21 cellular contexts compared by ENCODE assay signal in the genomic region with DNA sequence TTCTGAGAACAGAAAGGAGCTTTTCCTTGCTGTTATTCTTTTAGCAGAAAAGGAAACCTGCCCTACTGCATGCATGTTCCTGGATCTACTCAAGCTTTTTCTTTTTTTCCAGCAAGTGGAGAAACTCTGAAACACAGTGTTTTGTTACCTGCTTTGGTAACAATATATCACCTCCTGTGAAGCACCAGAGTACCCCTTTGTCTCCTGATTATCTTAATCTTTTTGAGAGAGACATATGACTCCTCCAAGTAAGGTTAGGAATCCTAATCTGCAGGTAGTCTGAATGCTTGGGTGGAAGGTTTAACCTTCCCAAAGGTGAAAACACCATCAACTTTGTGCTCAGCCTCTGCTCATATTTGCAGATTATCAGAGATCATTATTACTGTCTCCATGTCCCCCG.
A peak's percentile ranks its signal among the peaks of the same experiment; 100 is the strongest.
DNase-seq lines count a peak whose midpoint lies in the region; ATAC-seq, FAIRE-seq and TF ChIP-seq lines count a peak whose summit lies in the region.
"Had no signal": no experiment of that assay in that cellular context is flagged by ENCODE, and none has a peak within 500 bp of the region (broad histone marks: within the 10 kb centered on the region; RNA-seq: fewer than 3 reads in every experiment).

No MANE protein-coding gene starts in this region.

- FAIRE-seq in HepG2 (lab: Jason Lieb, UNC) (no peak), RCC 7860 (lab: Jason Lieb, UNC) (no peak)
- FAIRE-seq: frontal cortex, HTR-8/SVneo had no signal

- no peaks in the 10 kb centered on the region for H3K36me3 Mint-ChIP-seq in memory B cell

- H3K27ac Mint-ChIP-seq in memory B cell, result peak overlapping the region; percentile 33
- H3K27ac Mint-ChIP-seq: activated naive CD8-positive, alpha-beta T cell treated with anti-CD3 and anti-CD28 coated beads, Interleukin-2, amount 10 ng/mL, durations not matched to agents 7 days and 5 days; activated T-helper 1 cell treated with anti-CD3 and anti-CD28 coated beads, Interleukin-12 subunit alpha, Interleukin-12 subunit beta, Interleukin-2, Interleukin-4 antibody, amounts not matched to agents 30 ng/mL and 10 ng/mL and 1 ng/mL, durations not matched to agents 14 hours and 24 hours and 36 hours had no signal

- peak overlapping the region; percentile 11 to 23; a peak in 2 of 4 replicates for H4K8ac ChIP-seq in IMR-90 (ENCODE audit: low read depth in 2 of 2, low read length in 2 of 2)

- peaks cover 11 to 41% of the 10 kb centered on the region in 2 experiments; a peak in 3 of 4 replicates for H3K79me1 ChIP-seq in IMR-90 (ENCODE audit: low read depth in 1 of 2, low read length in 2 of 2)

- H2AFZ ChIP-seq in IMR-90 (replicated peaks; ENCODE audit: low read length, poor library complexity), result no peak overlapping the region
- no peak overlapping the region for H2AFZ ChIP-seq in mammary epithelial cell (ENCODE audit: low read depth, low read length)
- no peak overlapping the region for H2AFZ ChIP-seq in HepG2 (ENCODE audit: low read length)

- peaks cover 16% of the 10 kb centered on the region for H3K9me1 ChIP-seq in IMR-90 (ENCODE audit: insufficient read depth, low read length)

- TF ChIP-seq CTCF in IMR-90 (conservative IDR thresholded peaks at IDR 0.05; ENCODE audit: low read depth, low read length), result no peak
- TF ChIP-seq CTCF in mammary epithelial cell (conservative IDR thresholded peaks at IDR 0.05 in 1 of 2, IDR thresholded peaks at IDR 0.05 in 1 of 2; ENCODE audit: extremely low read depth in 1 of 2, insufficient read depth in 1 of 2, low read depth in 1 of 2, low read length in 2 of 2), result no peak
- TF ChIP-seq CTCF in thyroid gland (IDR thresholded peaks at IDR 0.05), result no peak
- no peak for TF ChIP-seq CTCF in HepG2 (CRISPR knock-in tag; IDR thresholded peaks at IDR 0.05)

- H3K4me1 ChIP-seq in IMR-90 (ENCODE audit: control insufficient read depth, insufficient read depth, low read length), result peaks cover 12% of the 10 kb centered on the region
- H3K4me1 ChIP-seq in mammary epithelial cell (ENCODE audit: insufficient read depth, low read length), result peaks cover 28% of the 10 kb centered on the region
- H3K4me1 ChIP-seq in thyroid gland, result peaks cover 19 to 24% of the 10 kb centered on the region in 2 donors
- no peaks in the 10 kb centered on the region for H3K4me1 ChIP-seq in HepG2 (ENCODE audit: insufficient read depth, low read length)

- peak overlapping the region; percentile 13 for H3K4me2 ChIP-seq in IMR-90 (ENCODE audit: low read depth, low read length)
- H3K4me2 ChIP-seq in mammary epithelial cell (ENCODE audit: insufficient read depth, low read depth, low read length), result peak overlapping the region; percentile 53
- no peak overlapping the region for H3K4me2 ChIP-seq in HepG2 (ENCODE audit: low read depth, low read length)

- no peaks in the 10 kb centered on the region for H3K27me3 Mint-ChIP-seq in memory B cell
- H3K27me3 Mint-ChIP-seq: activated naive CD8-positive, alpha-beta T cell treated with anti-CD3 and anti-CD28 coated beads, Interleukin-2, amount 10 ng/mL, durations not matched to agents 7 days and 5 days; stimulated activated naive CD8-positive, alpha-beta T cell treated with anti-CD3 and anti-CD28 coated beads, Interleukin-15, amount 100 ng/mL, for 72 hours had no signal

- TF ChIP-seq POLR2A in IMR-90 (IDR thresholded peaks at IDR 0.05; ENCODE audit: low read depth, low read length) (no peak), thyroid gland (IDR thresholded peaks at IDR 0.05) (no peak), HepG2 (IDR thresholded peaks at IDR 0.05; ENCODE audit: insufficient read depth in 1 of 2, low read depth in 2 of 2, low read length in 2 of 2) (no peak)

- H3K27me3 ChIP-seq in IMR-90 (ENCODE audit: control insufficient read depth, insufficient read depth, low read length) (no peaks in the 10 kb centered on the region), mammary epithelial cell (ENCODE audit: insufficient read depth, low read length) (no peaks in the 10 kb centered on the region), thyroid gland (no peaks in the 10 kb centered on the region), HepG2 (ENCODE audit: control insufficient read depth in 1 of 2, insufficient read depth in 2 of 2, low read length in 2 of 2) (no peaks in the 10 kb centered on the region)
- H3K27me3 ChIP-seq: brain microvascular endothelial cell, upper lobe of left lung had no signal

- peak overlapping the region; percentile 91 for H3K14ac ChIP-seq in IMR-90 (replicated peaks; ENCODE audit: low read depth, low read length)

- H4K20me1 ChIP-seq in IMR-90 (ENCODE audit: insufficient read depth, low read length) (peaks cover 22% of the 10 kb centered on the region; the same call in 1 of the 2 replicates), mammary epithelial cell (ENCODE audit: insufficient read depth, low read length) (no peaks in the 10 kb centered on the region), HepG2 (ENCODE audit: insufficient read depth, low read length) (no peaks in the 10 kb centered on the region)

- H2AK5ac ChIP-seq in IMR-90 (ENCODE audit: low read depth, low read length), result peak overlapping the region; percentile 89

- in situ Hi-C loops in IMR-90 (cut with MboI; ENCODE audit: low sequenced_read_pairs), result no loop called here
- in situ Hi-C loops in mammary epithelial cell (cut with MboI; ENCODE audit: low sequenced_read_pairs in 2 of 2), result no loop called here
- in situ Hi-C loops in HepG2 (cut with HindIII; ENCODE audit: extremely low pct_ligation_motif_present, low pct_unique_long_range_greater_than_20kb), result no loop called here

- H3K27ac ChIP-seq in IMR-90 (ENCODE audit: insufficient read depth, low read length), result peak overlapping the region; percentile 31; the same call in 1 of the 2 replicates
- peak overlapping the region; percentile 30 for H3K27ac ChIP-seq in mammary epithelial cell (ENCODE audit: insufficient read depth, low read depth, low read length)
- H3K27ac ChIP-seq in thyroid gland, result peak overlapping the region; percentile 64 to 83 (median 78)
- no peak overlapping the region for H3K27ac ChIP-seq in HepG2 (ENCODE audit: extremely low read length, insufficient read depth, low read length)
- H3K27ac ChIP-seq: brain microvascular endothelial cell, coronary artery, upper lobe of left lung had no signal

- H3K9ac ChIP-seq in IMR-90 (ENCODE audit: low read depth, low read length) (peak overlapping the region; percentile 20; the same call in 1 of the 2 replicates), mammary epithelial cell (ENCODE audit: insufficient read depth, low read length) (no peak overlapping the region), HepG2 (ENCODE audit: insufficient read depth, low read depth, low read length) (no peak overlapping the region)

- H3K4me3 Mint-ChIP-seq in memory B cell, result no peak overlapping the region
- H3K4me3 Mint-ChIP-seq: activated naive CD8-positive, alpha-beta T cell treated with anti-CD3 and anti-CD28 coated beads, Interleukin-2, amount 10 ng/mL, durations not matched to agents 7 days and 5 days; activated T-helper 1 cell treated with anti-CD3 and anti-CD28 coated beads, Interleukin-12 subunit alpha, Interleukin-12 subunit beta, Interleukin-2, Interleukin-4 antibody, amounts not matched to agents 30 ng/mL and 10 ng/mL and 1 ng/mL, durations not matched to agents 14 hours and 24 hours and 36 hours; neural crest cell; stimulated activated naive CD8-positive, alpha-beta T cell treated with anti-CD3 and anti-CD28 coated beads, Interleukin-15, amount 100 ng/mL, for 72 hours had no signal

- ATAC-seq in IMR-90 (ENCODE audit: low read depth), result no peak
- no peak for ATAC-seq in memory B cell (ENCODE audit: low read depth)
- no peak for ATAC-seq in HepG2
- ATAC-seq: stimulated activated naive CD8-positive, alpha-beta T cell treated with anti-CD3 and anti-CD28 coated beads, Interleukin-15, amount 100 ng/mL, for 72 hours had no signal

- H3K4ac ChIP-seq in IMR-90 (ENCODE audit: low read depth, low read length), result peak overlapping the region; percentile 85

- TF ChIP-seq RAD21 in IMR-90 (IDR thresholded peaks at IDR 0.05; ENCODE audit: low read length), result no peak
- no peak for TF ChIP-seq RAD21 in HepG2 (CRISPR knock-in tag; IDR thresholded peaks at IDR 0.05)

- peaks cover 22% of the 10 kb centered on the region for H3K4me1 Mint-ChIP-seq in memory B cell

- peak overlapping the region; percentile 40 for H3K23ac ChIP-seq in IMR-90 (ENCODE audit: low read depth, low read length)

- no TSS peak for BruUV-seq in IMR-90 (replicated peaks; lab: Mats Ljungman, UMichigan)
- no TSS peak for BruUV-seq in mammary epithelial cell (replicated peaks; lab: Mats Ljungman, UMichigan)
- BruUV-seq in HepG2 (replicated peaks; lab: Mats Ljungman, UMichigan), result no TSS peak

- H3K36me3 ChIP-seq in IMR-90 (ENCODE audit: control insufficient read depth, insufficient read depth, low read length) (no peaks in the 10 kb centered on the region), mammary epithelial cell (ENCODE audit: insufficient read depth, low read length) (no peaks in the 10 kb centered on the region), thyroid gland (no peaks in the 10 kb centered on the region), HepG2 (replicated peaks in 1 of 2; ENCODE audit: control insufficient read depth in 1 of 2, insufficient read depth in 2 of 2, low read length in 2 of 2) (no peaks in the 10 kb centered on the region)
- H3K36me3 ChIP-seq: brain microvascular endothelial cell, upper lobe of left lung had no signal

- DNase-seq in IMR-90 (no peak), mammary epithelial cell (no peak), memory B cell (ENCODE audit: low spot score in 2 of 2) (no peak), thyroid gland (no peak), HepG2 (ENCODE audit: low spot score) (no peak), RCC 7860 (ENCODE audit: low spot score) (no peak), posterior vena cava (ENCODE audit: low spot score) (no peak)
- DNase-seq: activated CD4-positive, alpha-beta T cell treated with anti-CD3 and anti-CD28 coated beads for 4 hours; activated naive CD8-positive, alpha-beta T cell treated with anti-CD3 and anti-CD28 coated beads, Interleukin-2, amount 10 ng/mL, durations not matched to agents 7 days and 5 days; brain microvascular endothelial cell; left cardiac atrium; NCI-H1417 treated with DMSO at 0.1 percent for 48 hours; Right ventricle myocardium superior; stimulated activated CD4-positive, alpha-beta T cell treated with anti-CD3 and anti-CD28 coated beads, Interleukin-4, amount 100 ng/mL, for 1 hour; stimulated activated naive CD8-positive, alpha-beta T cell treated with anti-CD3 and anti-CD28 coated beads, Interleukin-15, amount 100 ng/mL, for 72 hours; upper lobe of left lung had no signal

- H3K4me3 ChIP-seq in IMR-90 (ENCODE audit: insufficient read depth, low read depth, low read length) (no peak overlapping the region), mammary epithelial cell (replicated peaks in 1 of 3; ENCODE audit: insufficient read depth in 1 of 3, low read depth in 2 of 3, low read length in 3 of 3) (no peak overlapping the region), thyroid gland (replicated peaks in 1 of 3) (no peak overlapping the region), HepG2 (replicated peaks in 1 of 3; ENCODE audit: insufficient read depth in 1 of 3, low read depth in 2 of 3, low read length in 3 of 3) (no peak overlapping the region)
- H3K4me3 ChIP-seq: coronary artery, upper lobe of left lung had no signal

- H2BK15ac ChIP-seq in IMR-90 (ENCODE audit: low read depth, low read length), result peak overlapping the region; percentile 13; the same call in 1 of the 3 replicates

- dilution Hi-C loops in IMR-90 (cut with HindIII; ENCODE audit: low sequenced_read_pairs, unreplicated experiment), result no loop called here
- dilution Hi-C loops in mammary epithelial cell (cut with HindIII; ENCODE audit: low sequenced_read_pairs), result no loop called here

- peak overlapping the region; percentile 60 for H4K91ac ChIP-seq in IMR-90 (ENCODE audit: insufficient read depth, low read depth, low read length)

- intact Hi-C loops in IMR-90 (cut with micrococcal nuclease), result no loop called here
- intact Hi-C loops in mammary epithelial cell (cut with micrococcal nuclease), result no loop called here
- intact Hi-C loops in thyroid gland (cut with DNase I), result no loop called here
- intact Hi-C loops in HepG2 (cut with micrococcal nuclease; ENCODE audit: unreplicated experiment), result no loop called here
- intact Hi-C loops in posterior vena cava (cut with DNase I), result no loop called here

- H3K79me2 ChIP-seq in mammary epithelial cell (ENCODE audit: insufficient read depth, low read length) (peaks cover 10% of the 10 kb centered on the region), HepG2 (ENCODE audit: insufficient read depth, low read length) (no peaks in the 10 kb centered on the region)

- H4K5ac ChIP-seq in IMR-90 (ENCODE audit: low read depth, low read length), result peak overlapping the region; percentile 78

- no CpG with 5 or more reads among the region's 1 CpG for WGBS in IMR-90 (ENCODE audit: extremely low coverage in 2 of 2, insufficient read length in 1 of 2), 2 experiments
- WGBS in mammary epithelial cell (ENCODE audit: low coverage, missing lambda C conversion rate), result 100% methylated on average over 1 of the region's 1 CpG
- WGBS in thyroid gland, 2 donors, result 93 to 96% methylated on average over 1 of the region's 1 CpG
- WGBS in HepG2 (ENCODE audit: low lambda C conversion rate), result 100% methylated on average over 1 of the region's 1 CpG

- H3K18ac ChIP-seq in IMR-90 (ENCODE audit: low read depth, low read length), result peak overlapping the region; percentile 1; the same call in 1 of the 2 replicates

- CTCF ChIA-PET in IMR-90 (lab: Yijun Ruan, JAX) (interaction anchor here (0.6 to 1.0 kb wide), 2 partner anchors 26 to 46 kb away, joined by 3 read pairs; no protein-coding TSS in a partner anchor), mammary epithelial cell (lab: Charles Lee; ENCODE audit: low non-redundant PET) (interaction anchor here (0.8 kb wide), 1 partner anchor 208 kb away, joined by 5 read pairs; no protein-coding TSS in a partner anchor), HepG2 (lab: Yijun Ruan, JAX; ENCODE audit: low intra/inter-chr PET ratio, low total read pairs) (no interaction called here)

- H2AK9ac ChIP-seq in IMR-90 (replicated peaks; ENCODE audit: low read depth, low read length, poor library complexity), result no peak overlapping the region

- no peak for TF ChIP-seq EP300 in HepG2 (IDR thresholded peaks at IDR 0.05; ENCODE audit: low read depth in 2 of 2, low read length in 2 of 2)
- no peak for TF ChIP-seq EP300 in HepG2 (CRISPR knock-in tag; IDR thresholded peaks at IDR 0.05; ENCODE audit: borderline replicate concordance)

- no peaks in the 10 kb centered on the region for H3K9me3 Mint-ChIP-seq in memory B cell
- H3K9me3 Mint-ChIP-seq: activated naive CD8-positive, alpha-beta T cell treated with anti-CD3 and anti-CD28 coated beads, Interleukin-2, amount 10 ng/mL, durations not matched to agents 7 days and 5 days; activated T-helper 1 cell treated with anti-CD3 and anti-CD28 coated beads, Interleukin-12 subunit alpha, Interleukin-12 subunit beta, Interleukin-2, Interleukin-4 antibody, amounts not matched to agents 30 ng/mL and 10 ng/mL and 1 ng/mL, durations not matched to agents 14 hours and 24 hours and 36 hours; neural crest cell; stimulated activated naive CD8-positive, alpha-beta T cell treated with anti-CD3 and anti-CD28 coated beads, Interleukin-15, amount 100 ng/mL, for 72 hours had no signal

- H3K9me3 ChIP-seq in IMR-90 (ENCODE audit: control insufficient read depth, insufficient read depth, low read length), result no peaks in the 10 kb centered on the region
- H3K9me3 ChIP-seq in mammary epithelial cell (replicated peaks; ENCODE audit: insufficient read depth, low read length), result no peaks in the 10 kb centered on the region
- no peaks in the 10 kb centered on the region for H3K9me3 ChIP-seq in thyroid gland
- H3K9me3 ChIP-seq in HepG2 (ENCODE audit: low read length), result no peaks in the 10 kb centered on the region
- H3K9me3 ChIP-seq: upper lobe of left lung had no signal

- H3K56ac ChIP-seq in IMR-90 (ENCODE audit: extremely low read depth, insufficient read depth, low read length), result 0 out of 2 replicates have a peak overlapping the region, but pooled peaks have one; percentile 33

- H2BK20ac ChIP-seq in IMR-90 (ENCODE audit: low read depth, low read length), result peak overlapping the region; percentile 45

- POLR2A ChIA-PET in IMR-90 (lab: Charles Lee; ENCODE audit: unreplicated experiment), result no interaction called here
- POLR2A ChIA-PET in HepG2 (lab: Yijun Ruan, JAX), result no interaction called here

- peak overlapping the region; percentile 68 for H2BK5ac ChIP-seq in IMR-90 (ENCODE audit: low read depth, low read length, poor library complexity, severe bottlenecking)

- H2BK120ac ChIP-seq in IMR-90 (ENCODE audit: low read depth, low read length), result peak overlapping the region; percentile 78
